8 cellular contexts compared by ENCODE assay signal in genomic region chr2:61534926-61535325, GRCh38. TPM values are rescaled to one million over a fixed set of nuclear protein-coding genes. Genes with fewer than 3 reads are reported as not detected.
DNase-seq lines count a peak whose midpoint lies in the region; ATAC-seq and TF ChIP-seq lines count a peak whose summit lies in the region.

No MANE protein-coding gene starts in this region.

- H3K4me3 ChIP-seq in OCI-LY7 (ENCODE audit: low read depth, low read length, poor library complexity, severe bottlenecking) = peak overlapping the region; percentile 84

- no peak overlapping the region for H3K27ac ChIP-seq in OCI-LY7 (ENCODE audit: low read depth, low read length, poor library complexity, severe bottlenecking)

- no peak for ATAC-seq in GM18519 (IDR thresholded peaks at IDR 0.05; ENCODE audit: low FRiP score, unreplicated experiment)
- no peak for ATAC-seq in HG02840 (IDR thresholded peaks at IDR 0.05; ENCODE audit: low FRiP score, unreplicated experiment)

- H2AFZ ChIP-seq in OCI-LY7 (ENCODE audit: low read length) = no peak overlapping the region

- peaks cover under 1% of the 10 kb centered on the region; the same call in 1 of the 2 replicates for H3K36me3 ChIP-seq in ES-I3 (ENCODE audit: insufficient read depth, low read length)
- peaks cover 71% of the 10 kb centered on the region for H3K36me3 ChIP-seq in OCI-LY7 (ENCODE audit: insufficient read depth, low read length)

- H3K27ac Mint-ChIP-seq in endothelial cell (ENCODE audit: unreplicated experiment) = no peak overlapping the region

- peak overlapping the region; percentile 98 for H3K4me2 ChIP-seq in OCI-LY7 (ENCODE audit: low read length)

- intact Hi-C loops in OCI-LY7 (cut with micrococcal nuclease; ENCODE audit: unreplicated experiment) = loop anchor here (5.0 kb wide), 2 partner anchors 358 to 518 kb away; partner anchors contain the start of genes PEX13 and PUS10

- DNase-seq in OCI-LY7 (ENCODE audit: low spot score) (no peak), endothelial cell (ENCODE audit: low spot score) (no peak), pons (ENCODE audit: low spot score) (peak; percentile 24), NCI-H1694 (lab: John Stamatoyannopoulos, UW) (no peak), 8988T (no peak)

- peaks cover 20% of the 10 kb centered on the region for H3K27me3 Mint-ChIP-seq in endothelial cell (ENCODE audit: unreplicated experiment)

- no peaks in the 10 kb centered on the region for H3K9me3 Mint-ChIP-seq in endothelial cell (ENCODE audit: unreplicated experiment)

- H3K9me2 ChIP-seq in OCI-LY7 (ENCODE audit: insufficient read depth, low read length) = no peaks in the 10 kb centered on the region

- BruUV-seq in OCI-LY7 (replicated peaks; lab: Mats Ljungman, UMichigan) = no TSS peak

- TF ChIP-seq CTCF in OCI-LY7 (conservative IDR thresholded peaks at IDR 0.05; ENCODE audit: low read length) (no peak), endothelial cell (IDR thresholded peaks at IDR 0.05; ENCODE audit: unreplicated experiment) (no peak)

- H3K4me1 ChIP-seq in ES-I3 (ENCODE audit: insufficient read depth, low read length) = peaks cover 6% of the 10 kb centered on the region; the same call in 1 of the 2 replicates
- H3K4me1 ChIP-seq in OCI-LY7 (ENCODE audit: insufficient read depth, low read length, poor library complexity, severe bottlenecking) = peaks cover 54% of the 10 kb centered on the region

- H3K9me3 ChIP-seq in ES-I3 (ENCODE audit: control insufficient read depth, insufficient read depth, low read length) = no peaks in the 10 kb centered on the region
- H3K9me3 ChIP-seq in OCI-LY7 (ENCODE audit: low read length) = no peaks in the 10 kb centered on the region

- POLR2A ChIA-PET in OCI-LY7 (lab: Charles Lee) = interaction anchor here (0.7 to 2.2 kb wide), 9 partner anchors 10 to 116 kb away, joined by 3 to 7 read pairs (median 3); no protein-coding TSS in a partner anchor

- CTCF ChIA-PET in OCI-LY7 (lab: Charles Lee; ENCODE audit: unreplicated experiment) = interaction anchor here (1.0 kb wide), 1 partner anchor 109 kb away, joined by 4 read pairs; no protein-coding TSS in a partner anchor

- H3K4me1 Mint-ChIP-seq in endothelial cell (ENCODE audit: unreplicated experiment) = peaks cover 26% of the 10 kb centered on the region

- H3K4me3 Mint-ChIP-seq in endothelial cell (ENCODE audit: unreplicated experiment) = peak overlapping the region; percentile 98

- H4K20me1 ChIP-seq in OCI-LY7 (ENCODE audit: insufficient read depth, low read length) = peaks cover 52% of the 10 kb centered on the region

- peak overlapping the region; percentile 100; the same call in 1 of the 2 replicates for H3K9ac ChIP-seq in ES-I3 (ENCODE audit: low read depth, low read length)

- peaks cover 9% of the 10 kb centered on the region for H3K36me3 Mint-ChIP-seq in endothelial cell (ENCODE audit: low read depth, unreplicated experiment)

- H3K79me2 ChIP-seq in OCI-LY7 (ENCODE audit: insufficient read depth, low read depth, low read length) = peaks cover 87% of the 10 kb centered on the region

RNA-seq across cellular contexts. Expression of gene XPO1, which starts 3.2 kb away (rescaled TPM):
- 164 and 177 TPM in 2 replicates for total RNA-seq in OCI-LY7 (2014; rRNA removed; shearing (Covaris generic))
- total RNA-seq in OCI-LY7 (2022) (287 and 303 TPM in 2 replicates), endothelial cell (ENCODE audit: unreplicated experiment) (138 TPM)
